In the genomic region with DNA sequence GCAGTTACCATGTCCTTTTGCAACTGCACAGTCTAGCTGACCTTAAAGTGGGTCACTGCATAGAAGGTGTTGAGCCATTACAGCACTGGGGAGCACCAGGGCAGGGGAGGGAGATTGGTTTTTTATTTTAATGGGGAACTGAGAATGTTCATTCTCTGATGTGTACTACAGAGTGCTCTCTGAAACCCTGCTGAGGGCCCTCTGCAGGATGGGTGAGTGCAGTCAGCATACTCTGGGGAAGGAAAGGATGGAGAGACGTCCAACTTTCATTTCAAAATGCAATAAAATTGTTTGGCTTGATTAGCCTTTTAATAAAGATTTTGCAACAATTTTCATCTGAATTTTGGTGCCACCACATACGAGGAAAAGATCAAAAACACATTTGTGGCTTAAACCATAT, we compare ENCODE assay signal across 31 cellular contexts.
"Had no signal": no experiment of that assay in that cellular context is flagged by ENCODE, and none has a peak within 500 bp of the region (broad histone marks: within the 10 kb centered on the region; RNA-seq: fewer than 3 reads in every experiment).

No MANE protein-coding gene starts in this region.

- H3K36me3 Mint-ChIP-seq: brain, WTC11 had no signal

- H3K4me3 Mint-ChIP-seq: activated CD4-positive, alpha-beta memory T cell treated with anti-CD3 and anti-CD28 coated beads, Interleukin-2, amount 10 ng/mL, durations not matched to agents 7 days and 5 days; activated CD4-positive, alpha-beta T cell treated with anti-CD3 and anti-CD28 coated beads, Interleukin-2, amount 10 ng/mL, durations not matched to agents 7 days and 5 days; activated naive CD4-positive, alpha-beta T cell treated with anti-CD3 and anti-CD28 coated beads, Interleukin-2, amount 10 ng/mL, durations not matched to agents 7 days and 5 days; activated naive CD8-positive, alpha-beta T cell treated with anti-CD3 and anti-CD28 coated beads, Interleukin-2, amount 10 ng/mL, durations not matched to agents 7 days and 5 days; activated T-cell treated with anti-CD3 and anti-CD28 coated beads, Interleukin-2, amount 50 U/mL, for 24 hours; activated T-cell treated with anti-CD3 and anti-CD28 coated beads, Interleukin-2, amount 50 U/mL, for 72 hours; brain; WTC11 had no signal

- DNase-seq: activated CD4-positive, alpha-beta memory T cell treated with anti-CD3 and anti-CD28 coated beads, Interleukin-2, amount 10 ng/mL, durations not matched to agents 7 days and 5 days; activated CD4-positive, alpha-beta T cell treated with anti-CD3 and anti-CD28 coated beads for 1 hour; activated CD4-positive, alpha-beta T cell treated with anti-CD3 and anti-CD28 coated beads for 4 hours; activated CD4-positive, alpha-beta T cell treated with anti-CD3 and anti-CD28 coated beads, Interleukin-2, amount 10 ng/mL, durations not matched to agents 7 days and 5 days; activated CD4-positive, alpha-beta T cell treated with anti-CD3 and anti-CD28 coated beads, Interleukin-2, amount 50 U/mL, for 4 hours; activated CD8-positive, alpha-beta memory T cell treated with anti-CD3 and anti-CD28 coated beads, Interleukin-2, amount 50 U/mL, for 48 hours; activated gamma-delta T cell; activated naive CD4-positive, alpha-beta T cell; activated naive CD4-positive, alpha-beta T cell treated with anti-CD3 and anti-CD28 coated beads, Interleukin-2, amount 10 ng/mL, durations not matched to agents 7 days and 5 days; activated naive CD8-positive, alpha-beta T cell treated with anti-CD3 and anti-CD28 coated beads, Interleukin-2, amount 10 ng/mL, durations not matched to agents 7 days and 5 days; activated T-cell treated with anti-CD3 and anti-CD28 coated beads for 4 hours; activated T-cell treated with anti-CD3 and anti-CD28 coated beads, Interleukin-2, amount 50 U/mL, for 24 hours; activated T-cell treated with anti-CD3 and anti-CD28 coated beads, Interleukin-2, amount 50 U/mL, for 72 hours; central memory CD4-positive, alpha-beta T cell; cerebellar nuclear complex; colonic mucosa; effector CD8-positive, alpha-beta T cell; esophagus squamous epithelium; foreskin melanocyte; heart right ventricle had no signal

- FAIRE-seq: endometrium had no signal

- H3K27me3 Mint-ChIP-seq: activated CD4-positive, alpha-beta memory T cell treated with anti-CD3 and anti-CD28 coated beads, Interleukin-2, amount 10 ng/mL, durations not matched to agents 7 days and 5 days; activated CD4-positive, alpha-beta T cell treated with anti-CD3 and anti-CD28 coated beads, Interleukin-2, amount 10 ng/mL, durations not matched to agents 7 days and 5 days; activated naive CD4-positive, alpha-beta T cell treated with anti-CD3 and anti-CD28 coated beads, Interleukin-2, amount 10 ng/mL, durations not matched to agents 7 days and 5 days; activated naive CD8-positive, alpha-beta T cell treated with anti-CD3 and anti-CD28 coated beads, Interleukin-2, amount 10 ng/mL, durations not matched to agents 7 days and 5 days; activated T-cell treated with anti-CD3 and anti-CD28 coated beads, Interleukin-2, amount 50 U/mL, for 24 hours had no signal

- H3K27me3 ChIP-seq: ascending aorta, colonic mucosa had no signal

- H3K36me3 ChIP-seq: ascending aorta, breast epithelium, cardiac muscle cell, colonic mucosa, esophagus squamous epithelium, gastroesophageal sphincter, heart right ventricle had no signal

- H3K27ac ChIP-seq: ascending aorta, breast epithelium, cardiac muscle cell, colonic mucosa, epithelial cell of prostate, esophagus squamous epithelium, gastroesophageal sphincter, heart right ventricle, hepatocyte, VCaP had no signal

- H3K4me3 ChIP-seq: ascending aorta, breast epithelium, cardiac muscle cell, colonic mucosa, esophagus squamous epithelium, gastroesophageal sphincter, heart right ventricle, hepatocyte had no signal

- H3K9me3 Mint-ChIP-seq: activated CD4-positive, alpha-beta memory T cell treated with anti-CD3 and anti-CD28 coated beads, Interleukin-2, amount 10 ng/mL, durations not matched to agents 7 days and 5 days; activated CD4-positive, alpha-beta T cell treated with anti-CD3 and anti-CD28 coated beads, Interleukin-2, amount 10 ng/mL, durations not matched to agents 7 days and 5 days; activated naive CD4-positive, alpha-beta T cell treated with anti-CD3 and anti-CD28 coated beads, Interleukin-2, amount 10 ng/mL, durations not matched to agents 7 days and 5 days; activated naive CD4-positive, alpha-beta T cell treated with anti-CD3 and anti-CD28 coated beads, Interleukin-2, amount 50 U/mL, for 72 hours; activated naive CD8-positive, alpha-beta T cell treated with anti-CD3 and anti-CD28 coated beads, Interleukin-2, amount 10 ng/mL, durations not matched to agents 7 days and 5 days; activated T-cell treated with anti-CD3 and anti-CD28 coated beads, Interleukin-2, amount 50 U/mL, for 24 hours; activated T-cell treated with anti-CD3 and anti-CD28 coated beads, Interleukin-2, amount 50 U/mL, for 72 hours; brain; WTC11 had no signal

- H3K27ac Mint-ChIP-seq: activated CD4-positive, alpha-beta memory T cell treated with anti-CD3 and anti-CD28 coated beads, Interleukin-2, amount 10 ng/mL, durations not matched to agents 7 days and 5 days; activated CD4-positive, alpha-beta T cell treated with anti-CD3 and anti-CD28 coated beads, Interleukin-2, amount 10 ng/mL, durations not matched to agents 7 days and 5 days; activated naive CD4-positive, alpha-beta T cell treated with anti-CD3 and anti-CD28 coated beads, Interleukin-2, amount 10 ng/mL, durations not matched to agents 7 days and 5 days; activated naive CD4-positive, alpha-beta T cell treated with anti-CD3 and anti-CD28 coated beads, Interleukin-2, amount 50 U/mL, for 72 hours; activated T-cell treated with anti-CD3 and anti-CD28 coated beads, Interleukin-2, amount 50 U/mL, for 72 hours; brain; WTC11 had no signal

- H3K9me3 ChIP-seq: ascending aorta, breast epithelium, colonic mucosa, esophagus squamous epithelium, gastroesophageal sphincter, heart right ventricle had no signal

- H3K4me1 ChIP-seq: ascending aorta, breast epithelium, colonic mucosa, esophagus squamous epithelium, gastroesophageal sphincter had no signal
